In genomic region chr17:3891626-3892094, GRCh38 we compare ENCODE assay signal across 9 cellular contexts. TPM values are rescaled to one million over a fixed set of nuclear protein-coding genes. Genes with fewer than 3 reads are reported as not detected.
A peak's percentile ranks its signal among the peaks of the same experiment; 100 is the strongest.
DNase-seq lines count a peak whose midpoint lies in the region; ATAC-seq and TF ChIP-seq lines count a peak whose summit lies in the region.
"Had no signal": no experiment of that assay in that cellular context is flagged by ENCODE, and none has a peak within 500 bp of the region (broad histone marks: within the 10 kb centered on the region; RNA-seq: fewer than 3 reads in every experiment).

No MANE protein-coding gene starts in this region.

- DNase-seq in DMS 273 (lab: John Stamatoyannopoulos, UW; ENCODE audit: unreplicated experiment) (peak; percentile 49), DMS 273 treated with DMSO at 0.1 percent for 48 hours (lab: John Stamatoyannopoulos, UW) (no peak), activated B cell treated with CpG ODN at 0.5 μM for 24 hours (no peak), hepatocyte (ENCODE audit: low spot score) (no peak), AG08396 (ENCODE audit: low spot score) (no peak), globus pallidus (ENCODE audit: low spot score) (no peak)
- DNase-seq in stimulated activated naive CD8-positive, alpha-beta T cell treated with anti-CD3 and anti-CD28 coated beads, Interleukin-15, amount 100 ng/mL, for 72 hours, result no peak

- no peaks in the 10 kb centered on the region for H3K9me2 ChIP-seq in hepatocyte (replicated peaks; ENCODE audit: insufficient read depth)

- peaks cover 50% of the 10 kb centered on the region for H3K4me1 Mint-ChIP-seq in activated B cell treated with CpG ODN at 0.5 μM for 24 hours
- peaks cover 58% of the 10 kb centered on the region for H3K4me1 Mint-ChIP-seq in stimulated activated naive CD8-positive, alpha-beta T cell treated with anti-CD3 and anti-CD28 coated beads, Interleukin-15, amount 100 ng/mL, for 72 hours

- TF ChIP-seq CTCF in activated B cell treated with CpG ODN at 0.5 μM for 24 hours (IDR thresholded peaks at IDR 0.05) (no peak), hepatocyte (IDR thresholded peaks at IDR 0.05; ENCODE audit: poor library complexity) (no peak)

- no peak overlapping the region for H2AFZ ChIP-seq in hepatocyte

- H3K4me3 ChIP-seq in hepatocyte, result no peak overlapping the region

- H3K27me3 Mint-ChIP-seq in activated B cell treated with CpG ODN at 0.5 μM for 24 hours, result no peaks in the 10 kb centered on the region
- H3K27me3 Mint-ChIP-seq in stimulated activated naive CD8-positive, alpha-beta T cell treated with anti-CD3 and anti-CD28 coated beads, Interleukin-15, amount 100 ng/mL, for 72 hours, result no peaks in the 10 kb centered on the region

- H3K4me1 ChIP-seq in hepatocyte (ENCODE audit: insufficient read depth), result peaks cover 40% of the 10 kb centered on the region

- no peak overlapping the region for H3K27ac ChIP-seq in hepatocyte

- H3K36me3 Mint-ChIP-seq in activated B cell treated with CpG ODN at 0.5 μM for 24 hours (ENCODE audit: low read depth), result no peaks in the 10 kb centered on the region

- H3K27ac Mint-ChIP-seq in activated B cell treated with CpG ODN at 0.5 μM for 24 hours, result no peak overlapping the region
- H3K27ac Mint-ChIP-seq in stimulated activated naive CD8-positive, alpha-beta T cell treated with anti-CD3 and anti-CD28 coated beads, Interleukin-15, amount 100 ng/mL, for 72 hours, result no peak overlapping the region

- POLR2A ChIA-PET in activated B cell treated with CpG ODN at 0.5 μM for 24 hours (lab: Charles Lee), result interaction anchor here (2.7 kb wide), 1 partner anchor 23 kb away, joined by 13 read pairs; no protein-coding TSS in a partner anchor

- WGBS in hepatocyte (ENCODE audit: low lambda C conversion rate, missing lambda C conversion rate), result 30% methylated on average over 11 of the region's 12 CpGs

- H3K9me3 Mint-ChIP-seq in activated B cell treated with CpG ODN at 0.5 μM for 24 hours, result no peaks in the 10 kb centered on the region
- no peaks in the 10 kb centered on the region for H3K9me3 Mint-ChIP-seq in stimulated activated naive CD8-positive, alpha-beta T cell treated with anti-CD3 and anti-CD28 coated beads, Interleukin-15, amount 100 ng/mL, for 72 hours

- CTCF ChIA-PET in activated B cell treated with CpG ODN at 0.5 μM for 24 hours (lab: Charles Lee), result interaction anchor here (2.0 to 2.8 kb wide), 2 partner anchors 28 to 45 kb away, joined by 4 to 7 read pairs; partner anchors contain the start of gene NCBP3

- H3K36me3 ChIP-seq in hepatocyte (replicated peaks; ENCODE audit: insufficient read depth, low read depth), result no peaks in the 10 kb centered on the region

- intact Hi-C loops in activated B cell treated with CpG ODN at 0.5 μM for 24 hours (cut with micrococcal nuclease), result no loop called here

- H3K79me2 ChIP-seq in hepatocyte, result peaks cover 4% of the 10 kb centered on the region

- no peaks in the 10 kb centered on the region for H3K9me3 ChIP-seq in hepatocyte (ENCODE audit: low read depth)

- ATAC-seq in activated B cell treated with CpG ODN at 0.5 μM for 24 hours (ENCODE audit: low read depth) (no peak), HG03432 (IDR thresholded peaks at IDR 0.05; ENCODE audit: unreplicated experiment) (no peak)
- no peak for ATAC-seq in stimulated activated naive CD8-positive, alpha-beta T cell treated with anti-CD3 and anti-CD28 coated beads, Interleukin-15, amount 100 ng/mL, for 72 hours

- peak overlapping the region; percentile 100 for H3K4me2 ChIP-seq in hepatocyte

- no peaks in the 10 kb centered on the region for H4K20me1 ChIP-seq in hepatocyte (ENCODE audit: insufficient read depth, poor library complexity, severe bottlenecking)

- peak overlapping the region; percentile 75 for H3K4me3 Mint-ChIP-seq in activated B cell treated with CpG ODN at 0.5 μM for 24 hours
- H3K4me3 Mint-ChIP-seq in stimulated activated naive CD8-positive, alpha-beta T cell treated with anti-CD3 and anti-CD28 coated beads, Interleukin-15, amount 100 ng/mL, for 72 hours, result peak overlapping the region; percentile 75

- H3K27me3 ChIP-seq in hepatocyte, result no peaks in the 10 kb centered on the region

RNA-seq across cellular contexts. Expression of gene CAMKK1, which starts 1.2 kb away (rescaled TPM):
- total RNA-seq in activated B cell treated with CpG ODN at 0.5 μM for 24 hours (4.3 and 6.1 TPM in 2 replicates), hepatocyte (2.6 and 5.1 TPM in 2 replicates)
- 4.4 and 5.7 TPM in 2 replicates for polyA plus RNA-seq in hepatocyte

RNA-seq across cellular contexts. Expression of gene P2RX1, which starts 24.6 kb away (rescaled TPM):
- total RNA-seq in activated B cell treated with CpG ODN at 0.5 μM for 24 hours (22.0 and 26.0 TPM in 2 replicates), hepatocyte (0.20 and 0.50 TPM in 2 replicates)
- 1.8 and 2.3 TPM in 2 replicates for polyA plus RNA-seq in hepatocyte
- total RNA-seq: pulmonary artery endothelial cell had no signal

RNA-seq across cellular contexts. Expression of gene NCBP3, which starts 45.6 kb away (rescaled TPM):
- total RNA-seq in activated B cell treated with CpG ODN at 0.5 μM for 24 hours, result 49.5 TPM in 2 replicates
- 20.8 and 31.8 TPM in 2 replicates for total RNA-seq in hepatocyte
- polyA plus RNA-seq in hepatocyte, result 20.6 and 28.9 TPM in 2 replicates

Comparison
In these comparisons a context has a peak if more than half of its experiments do, and no peak if none do; other contexts are left out.
1. RNA of gene P2RX1, which starts 24.6 kb away (total RNA-seq): 22.0 to 26.0 TPM in activated B cell treated with CpG ODN at 0.5 μM for 24 hours; 0.20 to 0.50 TPM in hepatocyte; every median in the first group is over 10 times any median in the second.